Comparison of ENCODE assay signal across 21 cellular contexts in the genomic region with DNA sequence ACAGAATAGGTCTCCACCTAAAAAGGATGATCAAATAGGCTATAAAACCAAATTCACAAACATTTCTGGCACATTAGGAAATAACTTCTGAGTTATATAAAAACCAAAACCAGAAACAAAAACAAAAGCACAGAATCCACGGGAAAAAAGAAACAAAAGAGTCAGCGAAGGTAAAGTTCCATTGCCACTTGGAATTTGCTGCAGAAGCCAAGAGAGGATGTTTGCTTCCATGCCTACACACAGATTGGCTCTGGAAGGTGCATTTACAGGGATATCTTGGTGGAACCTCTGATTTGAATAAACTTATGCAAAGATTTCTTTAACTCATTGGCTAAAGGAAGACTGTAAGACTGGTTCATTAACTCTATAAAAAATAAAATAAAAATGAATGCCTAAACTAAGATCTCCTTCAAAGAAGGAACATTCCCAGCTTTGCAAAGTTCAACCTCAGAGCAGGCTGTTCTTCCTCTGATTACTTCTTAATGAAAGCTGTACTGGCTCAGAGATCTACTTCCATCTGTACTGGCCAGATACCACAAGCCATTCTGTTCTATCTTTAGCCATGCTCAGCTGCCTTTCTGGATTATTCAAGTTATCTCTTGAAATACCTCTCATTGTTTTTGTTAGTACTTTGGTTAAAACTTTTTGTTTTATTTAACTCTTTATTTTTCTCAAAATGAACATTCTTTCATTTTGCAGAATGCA.
DNase-seq lines count a peak whose midpoint lies in the region; ATAC-seq and TF ChIP-seq lines count a peak whose summit lies in the region.
"Had no signal": no experiment of that assay in that cellular context is flagged by ENCODE, and none has a peak within 500 bp of the region (broad histone marks: within the 10 kb centered on the region; RNA-seq: fewer than 3 reads in every experiment).

No MANE protein-coding gene starts in this region.

- H2BK12ac ChIP-seq in neuronal stem cell (ENCODE audit: low read length) = no peak overlapping the region

- peaks cover 4% of the 10 kb centered on the region for H3K36me3 Mint-ChIP-seq in endodermal cell (ENCODE audit: low read depth)

- H3K4me1 Mint-ChIP-seq in endodermal cell = peaks cover 7% of the 10 kb centered on the region

- H3K4me2 ChIP-seq in DND-41 (ENCODE audit: insufficient read depth, low read length) (no peak overlapping the region), SK-N-SH (peak overlapping the region; percentile 11; the same call in 1 of the 2 replicates), neuronal stem cell (ENCODE audit: insufficient read depth, low read length, poor library complexity, severe bottlenecking) (no peak overlapping the region)

- DNase-seq in DND-41 = no peak
- DNase-seq in SK-N-SH = no peak
- no peak for DNase-seq in endodermal cell
- no peak for DNase-seq in neuronal stem cell (ENCODE audit: low spot score)
- DNase-seq in RKO (ENCODE audit: low spot score) = no peak
- DNase-seq in Ammon's horn (ENCODE audit: low spot score) = no peak
- no peak for DNase-seq in NCI-H526 treated with DMSO at 0.1 percent for 48 hours (lab: John Stamatoyannopoulos, UW)
- DNase-seq: activated CD4-positive, CD25-positive, alpha-beta regulatory T cell treated with anti-CD3 and anti-CD28 coated beads, Interleukin-2, amount 50 U/mL, for 72 hours; activated gamma-delta T cell treated with Interleukin-2 at 50 U/mL for 16 hours; effector CD8-positive, alpha-beta T cell; HCEC 1CT; KBM-7; midbrain; NCI-H1417 treated with DMSO at 0.1 percent for 48 hours; NCI-H446 treated with DMSO at 0.1 percent for 48 hours; ovary; stomach had no signal

- no peak for TF ChIP-seq EP300 in SK-N-SH (IDR thresholded peaks at IDR 0.05; ENCODE audit: borderline replicate concordance in 1 of 2, low read depth in 1 of 2, low read length in 1 of 2)

- no peak overlapping the region for H3K18ac ChIP-seq in neuronal stem cell (ENCODE audit: low read length)

- peaks cover 13% of the 10 kb centered on the region for H3K9me3 Mint-ChIP-seq in endodermal cell

- H4K91ac ChIP-seq in neuronal stem cell (ENCODE audit: low read depth, low read length, poor library complexity) = no peak overlapping the region

- H3K79me2 ChIP-seq in DND-41 (ENCODE audit: insufficient read depth, low read length) (no peaks in the 10 kb centered on the region), SK-N-SH (ENCODE audit: insufficient read depth) (no peaks in the 10 kb centered on the region)

- H2AFZ ChIP-seq in DND-41 (ENCODE audit: low read depth, low read length) = peak overlapping the region; percentile 51; the same call in 1 of the 2 replicates
- peak overlapping the region; percentile 37; the same call in 1 of the 2 replicates for H2AFZ ChIP-seq in SK-N-SH (ENCODE audit: low read depth)
- peak overlapping the region; percentile 29 for H2AFZ ChIP-seq in neuronal stem cell (ENCODE audit: low read length)

- no peak overlapping the region for H2BK120ac ChIP-seq in neuronal stem cell (ENCODE audit: low read depth, low read length)

- H3K9me3 ChIP-seq in DND-41 (ENCODE audit: insufficient read depth, low read length, severe bottlenecking) (no peaks in the 10 kb centered on the region), SK-N-SH (no peaks in the 10 kb centered on the region), endodermal cell (ENCODE audit: control insufficient read depth, low read length) (peaks cover 17% of the 10 kb centered on the region), neuronal stem cell (replicated peaks in 1 of 2; ENCODE audit: control insufficient read depth in 2 of 2, insufficient read depth in 1 of 2, low read depth in 1 of 2, low read length in 2 of 2) (no peaks in the 10 kb centered on the region)
- H3K9me3 ChIP-seq: breast epithelium, gastroesophageal sphincter, ovary, stomach, vagina had no signal

- no peak overlapping the region for H4K8ac ChIP-seq in neuronal stem cell (ENCODE audit: low read depth, low read length)

- H3K36me3 ChIP-seq in DND-41 (ENCODE audit: insufficient read depth, low read length) = no peaks in the 10 kb centered on the region
- peaks cover 0 to 5% of the 10 kb centered on the region in 2 experiments for H3K36me3 ChIP-seq in SK-N-SH (replicated peaks in 1 of 2; ENCODE audit: control insufficient read depth in 1 of 2, insufficient read depth in 2 of 2, low read length in 1 of 2)
- H3K36me3 ChIP-seq in endodermal cell (ENCODE audit: control insufficient read depth, insufficient read depth, low read length) = no peaks in the 10 kb centered on the region
- H3K36me3 ChIP-seq in neuronal stem cell (replicated peaks in 1 of 2; ENCODE audit: control insufficient read depth in 2 of 2, insufficient read depth in 2 of 2, low read length in 2 of 2) = no peaks in the 10 kb centered on the region
- H3K36me3 ChIP-seq: breast epithelium, gastroesophageal sphincter, ovary, stomach, vagina had no signal

- H3K27ac ChIP-seq in DND-41 (ENCODE audit: low read length) (no peak overlapping the region), SK-N-SH (ENCODE audit: low read depth in 2 of 2, low read length in 1 of 2) (peak overlapping the region; percentile 34 to 40; a peak in 3 of 4 replicates), endodermal cell (ENCODE audit: low read depth, low read length) (no peak overlapping the region), neuronal stem cell (replicated peaks; ENCODE audit: low read length) (no peak overlapping the region)
- H3K27ac ChIP-seq: breast epithelium, stomach, vagina had no signal

- no peaks in the 10 kb centered on the region for H3K79me1 ChIP-seq in neuronal stem cell (ENCODE audit: low read depth, low read length)

- no peaks in the 10 kb centered on the region for H4K20me1 ChIP-seq in DND-41 (ENCODE audit: insufficient read depth, low read length)
- no peaks in the 10 kb centered on the region for H4K20me1 ChIP-seq in SK-N-SH (ENCODE audit: insufficient read depth)

- H3K4me3 ChIP-seq in DND-41 (ENCODE audit: low read depth in 1 of 2, low read length in 2 of 2) (no peak overlapping the region), SK-N-SH (ENCODE audit: low read depth in 2 of 2, low read length in 1 of 2) (no peak overlapping the region), endodermal cell (ENCODE audit: low read length) (no peak overlapping the region), neuronal stem cell (ENCODE audit: low read length in 2 of 2) (no peak overlapping the region)
- H3K4me3 ChIP-seq: gastroesophageal sphincter, ovary, stomach, vagina had no signal

- H3K27me3 ChIP-seq in DND-41 (ENCODE audit: insufficient read depth, low read length, poor library complexity) = no peaks in the 10 kb centered on the region
- no peaks in the 10 kb centered on the region for H3K27me3 ChIP-seq in SK-N-SH (ENCODE audit: insufficient read depth)
- no peaks in the 10 kb centered on the region for H3K27me3 ChIP-seq in endodermal cell (ENCODE audit: control insufficient read depth, insufficient read depth, low read length, poor library complexity, severe bottlenecking)
- H3K27me3 ChIP-seq in neuronal stem cell (ENCODE audit: control insufficient read depth in 3 of 3, insufficient read depth in 3 of 3, low read depth in 1 of 3, low read length in 3 of 3) = no peaks in the 10 kb centered on the region
- H3K27me3 ChIP-seq: breast epithelium, gastroesophageal sphincter, ovary, stomach, vagina had no signal

- H3K27me3 Mint-ChIP-seq in endodermal cell (ENCODE audit: insufficient read depth) = no peaks in the 10 kb centered on the region

- no peak overlapping the region for H2BK15ac ChIP-seq in neuronal stem cell (ENCODE audit: low read length)

- CTCF ChIA-PET in SK-N-SH (lab: Yijun Ruan, JAX) = no interaction called here

- no peak overlapping the region for H2AK5ac ChIP-seq in neuronal stem cell (ENCODE audit: low read depth, low read length)

- no peak overlapping the region for H3K4ac ChIP-seq in neuronal stem cell (ENCODE audit: low read length)

- TF ChIP-seq CTCF in DND-41 (IDR thresholded peaks at IDR 0.05; ENCODE audit: borderline replicate concordance, extremely low read depth, low read length, poor library complexity, severe bottlenecking) = no peak
- TF ChIP-seq CTCF in SK-N-SH (IDR thresholded peaks at IDR 0.05) = no peak
- TF ChIP-seq CTCF in endodermal cell (conservative IDR thresholded peaks at IDR 0.05) = no peak

- POLR2A ChIA-PET in SK-N-SH (lab: Yijun Ruan, JAX) = no interaction called here

- peak overlapping the region; percentile 58 for H3K27ac Mint-ChIP-seq in endodermal cell

- WGBS in SK-N-SH (ENCODE audit: low lambda C conversion rate) = 72% methylated on average over 2 of the region's 2 CpGs
- 96% methylated on average over 2 of the region's 2 CpGs for WGBS in endodermal cell (ENCODE audit: insufficient coverage in 1 of 2, insufficient read length in 1 of 2), 2 experiments
- no CpG with 5 or more reads among the region's 2 CpGs for WGBS in neuronal stem cell (ENCODE audit: extremely low coverage in 2 of 2, insufficient read length in 2 of 2, insufficient replicate concordance in 1 of 2), 2 donors

- H3K23ac ChIP-seq in neuronal stem cell (ENCODE audit: low read depth, low read length, poor library complexity) = no peak overlapping the region

- TF ChIP-seq RAD21 in SK-N-SH (IDR thresholded peaks at IDR 0.05; ENCODE audit: low read length) = no peak

- ATAC-seq in DND-41 (ENCODE audit: insufficient read depth, low read depth) (no peak), HG02759 (IDR thresholded peaks at IDR 0.05; ENCODE audit: unreplicated experiment) (no peak)
- ATAC-seq: gastroesophageal sphincter had no signal

- no peaks in the 10 kb centered on the region for H3K9me2 ChIP-seq in SK-N-SH

- no peak overlapping the region for H3K14ac ChIP-seq in neuronal stem cell (ENCODE audit: low read length)

- peaks cover 9% of the 10 kb centered on the region for H3F3A ChIP-seq in SK-N-SH (replicated peaks; ENCODE audit: insufficient read depth)

- no peak overlapping the region for H3K4me3 Mint-ChIP-seq in endodermal cell

- H3K4me1 ChIP-seq in DND-41 (ENCODE audit: insufficient read depth, low read length) (peaks cover 5% of the 10 kb centered on the region; the same call in 1 of the 2 replicates), SK-N-SH (ENCODE audit: control insufficient read depth in 1 of 2, insufficient read depth in 2 of 2, low read depth in 1 of 2, low read length in 1 of 2) (0 out of 4 replicates have a peak, but pooled peaks cover 0 to 12% of the 10 kb centered on the region in 2 experiments), endodermal cell (ENCODE audit: control insufficient read depth, insufficient read depth, low read length) (peaks cover 10% of the 10 kb centered on the region), neuronal stem cell (ENCODE audit: control insufficient read depth in 2 of 2, insufficient read depth in 1 of 2, low read depth in 1 of 2, low read length in 2 of 2) (peaks cover 6% of the 10 kb centered on the region in 2 donors)
- H3K4me1 ChIP-seq: breast epithelium, stomach, vagina had no signal

- no peak overlapping the region for H2BK5ac ChIP-seq in neuronal stem cell (ENCODE audit: low read length)

- no peak overlapping the region for H3K9ac ChIP-seq in DND-41 (ENCODE audit: low read depth, low read length)
- peak overlapping the region; percentile 21; the same call in 1 of the 2 replicates for H3K9ac ChIP-seq in SK-N-SH
- H3K9ac ChIP-seq in endodermal cell (ENCODE audit: extremely low read depth, low read length, poor library complexity, severe bottlenecking) = no peak overlapping the region
- H3K9ac ChIP-seq in neuronal stem cell (ENCODE audit: low read depth, low read length, poor library complexity) = no peak overlapping the region

TF ChIP-seq in SK-N-SH, 30 proteins besides CTCF, POLR2A, EP300 and RAD21 (continues in another document):
- no peak for TF ChIP-seq FOSL2 (IDR thresholded peaks at IDR 0.05; ENCODE audit: borderline replicate concordance, low read depth)

Comparison
In these comparisons a context has a peak if more than half of its experiments do, and no peak if none do; other contexts are left out.
1. H3K27ac ChIP-seq: peak in SK-N-SH (2 of 2); none in DND-41 (single experiment), endodermal cell (single experiment) and neuronal stem cell (single experiment).
2. Peak in every context shown above with its lines, with median percentiles within 50 percentile points of each other: H2AFZ ChIP-seq.